9 cellular contexts compared by ENCODE assay signal in genomic region chr20:43751167-43752050, GRCh38.
DNase-seq lines count a peak whose midpoint lies in the region; ATAC-seq lines count a peak whose summit lies in the region.
"Had no signal": no experiment of that assay in that cellular context is flagged by ENCODE, and none has a peak within 500 bp of the region (broad histone marks: within the 10 kb centered on the region; RNA-seq: fewer than 3 reads in every experiment).

No MANE protein-coding gene starts in this region.

- intact Hi-C loops in posterior cingulate gyrus (cut with DNase I) = no loop called here

- DNase-seq in GF-D8 (lab: John Stamatoyannopoulos, UW) = peak; percentile 55
- peak; percentile 61 to 72 for DNase-seq in activated CD4-positive, alpha-beta T cell treated with anti-CD3 and anti-CD28 coated beads, Interleukin-2, amount 50 U/mL, for 48 hours
- peak; percentile 76 for DNase-seq in kidney tubule cell (ENCODE audit: low spot score)
- no peak for DNase-seq in NCI-H1092 (lab: John Stamatoyannopoulos, UW)
- DNase-seq in posterior cingulate gyrus = no peak
- DNase-seq in NCI-H1105 treated with DMSO at 0.1 percent for 48 hours (lab: John Stamatoyannopoulos, UW) = no peak
- DNase-seq: psoas muscle had no signal

- ATAC-seq in GM21360 (IDR thresholded peaks at IDR 0.05; ENCODE audit: unreplicated experiment) (peak; percentile 66), HG03571 (IDR thresholded peaks at IDR 0.05; ENCODE audit: unreplicated experiment) (peak; percentile 73)

Comparison
In these comparisons a context has a peak if more than half of its experiments do, and no peak if none do; other contexts are left out.
1. DNase-seq: peak in GF-D8 (single experiment), activated CD4-positive, alpha-beta T cell treated with anti-CD3 and anti-CD28 coated beads, Interleukin-2, amount 50 U/mL, for 48 hours (2 of 2) and kidney tubule cell (single experiment); none in NCI-H1092 (single experiment), posterior cingulate gyrus (0 of 10) and NCI-H1105 treated with DMSO at 0.1 percent for 48 hours (single experiment).